ENCODE assay signal across 16 cellular contexts in the genomic region with DNA sequence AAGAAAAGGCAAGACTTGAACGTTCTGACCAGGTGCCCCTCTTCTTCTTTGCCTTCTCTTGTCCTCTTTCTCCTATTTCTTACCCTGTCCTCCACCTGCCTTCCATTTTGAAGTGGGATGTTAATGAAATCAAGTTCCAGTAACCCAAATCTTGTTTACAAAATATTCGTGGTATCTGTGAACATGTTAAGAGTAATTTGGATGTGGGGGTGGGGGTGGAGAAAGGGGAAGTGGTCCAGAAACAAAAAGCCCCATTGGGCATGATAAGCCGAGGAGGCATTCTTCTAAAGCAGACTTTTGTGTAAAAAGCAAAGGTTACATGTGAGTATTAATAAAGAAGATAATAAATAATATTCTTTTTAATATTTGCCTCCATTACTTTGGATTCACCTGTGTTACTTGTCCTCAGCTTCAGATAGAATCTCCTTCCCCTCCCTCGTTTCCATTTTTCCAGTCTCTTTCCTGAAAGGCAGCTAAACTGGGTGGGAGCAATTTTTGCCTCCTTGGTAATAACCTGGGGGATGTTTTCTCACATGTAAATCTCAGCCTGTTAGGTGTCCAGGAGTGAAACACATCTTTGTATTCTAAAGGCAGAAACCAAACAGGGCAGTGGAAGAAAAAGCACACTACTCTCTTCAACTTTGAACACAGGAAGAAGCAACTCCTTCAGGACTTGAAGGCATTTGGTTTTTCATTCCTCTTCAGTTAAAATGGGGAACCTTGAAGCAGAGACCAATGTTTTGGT. TPM values are rescaled to one million over a fixed set of nuclear protein-coding genes. Genes with fewer than 3 reads are reported as not detected.
DNase-seq lines count a peak whose midpoint lies in the region; ATAC-seq, FAIRE-seq and TF ChIP-seq lines count a peak whose summit lies in the region.
"Had no signal": no experiment of that assay in that cellular context is flagged by ENCODE, and none has a peak within 500 bp of the region (broad histone marks: within the 10 kb centered on the region; RNA-seq: fewer than 3 reads in every experiment).

No MANE protein-coding gene starts in this region.

- TF ChIP-seq CTCF in nephron progenitor cell (IDR thresholded peaks at IDR 0.05) (no peak), pancreas (IDR thresholded peaks at IDR 0.05) (no peak)

- H3K9me3 ChIP-seq in Karpas-422 (ENCODE audit: low read length) (no peaks in the 10 kb centered on the region), pancreas (no peaks in the 10 kb centered on the region)
- H3K9me3 ChIP-seq: gastroesophageal sphincter, lower lobe of right lung, right atrium auricular region, uterus had no signal

- H3K9me2 ChIP-seq in Karpas-422 (replicated peaks; ENCODE audit: insufficient read depth, low read length) = no peaks in the 10 kb centered on the region

- H3K9me3 Mint-ChIP-seq in activated naive CD8-positive, alpha-beta T cell treated with anti-CD3 and anti-CD28 coated beads, Interleukin-2, amount 10 ng/mL, durations not matched to agents 7 days and 5 days = no peaks in the 10 kb centered on the region
- no peaks in the 10 kb centered on the region for H3K9me3 Mint-ChIP-seq in nephron progenitor cell

- WGBS in pancreas, 2 donors = 62 to 76% methylated on average over 4 of the region's 4 CpGs

- peak overlapping the region; percentile 96 for H3K4me2 ChIP-seq in Karpas-422 (ENCODE audit: low read depth, low read length, poor library complexity, severe bottlenecking)

- no peak for FAIRE-seq in pancreas (lab: Jason Lieb, UNC)

- H3K4me1 ChIP-seq in Karpas-422 (ENCODE audit: low read length) = peaks cover 71% of the 10 kb centered on the region
- H3K4me1 ChIP-seq in pancreas = peaks cover 0 to 7% (median 4%) of the 10 kb centered on the region in 3 donors
- H3K4me1 ChIP-seq: uterus had no signal

- peak overlapping the region; percentile 28 for H3K9ac ChIP-seq in Karpas-422 (ENCODE audit: low read length)

- H3K36me3 ChIP-seq in Karpas-422 (ENCODE audit: insufficient read depth, low read length) (peaks cover 11% of the 10 kb centered on the region), pancreas (no peaks in the 10 kb centered on the region)
- H3K36me3 ChIP-seq: gastroesophageal sphincter, lower lobe of right lung, right atrium auricular region, uterus had no signal

- intact Hi-C loops in posterior cingulate gyrus (cut with DNase I) (loop anchor here (10.0 kb wide), 2 partner anchors 522 to 552 kb away; no protein-coding TSS in a partner anchor), pancreas (cut with DNase I) (no loop called here)

- H3K27me3 ChIP-seq in Karpas-422 (ENCODE audit: low read length) (no peaks in the 10 kb centered on the region), pancreas (peaks cover 0 to 9% (median 0%) of the 10 kb centered on the region in 4 donors)
- H3K27me3 ChIP-seq: uterus had no signal

- H3K27ac Mint-ChIP-seq in activated naive CD8-positive, alpha-beta T cell treated with anti-CD3 and anti-CD28 coated beads, Interleukin-2, amount 10 ng/mL, durations not matched to agents 7 days and 5 days = peak overlapping the region; percentile 68
- H3K27ac Mint-ChIP-seq in nephron progenitor cell = no peak overlapping the region

- H3K4me1 Mint-ChIP-seq in activated naive CD8-positive, alpha-beta T cell treated with anti-CD3 and anti-CD28 coated beads, Interleukin-2, amount 10 ng/mL, durations not matched to agents 7 days and 5 days = peaks cover 33% of the 10 kb centered on the region
- H3K4me1 Mint-ChIP-seq in nephron progenitor cell = peaks cover 60% of the 10 kb centered on the region

- H3K79me2 ChIP-seq in Karpas-422 (ENCODE audit: low read length) = peaks cover 3% of the 10 kb centered on the region; the same call in 1 of the 2 replicates

- peak overlapping the region; percentile 58 for H3K4me3 Mint-ChIP-seq in activated naive CD8-positive, alpha-beta T cell treated with anti-CD3 and anti-CD28 coated beads, Interleukin-2, amount 10 ng/mL, durations not matched to agents 7 days and 5 days
- H3K4me3 Mint-ChIP-seq in nephron progenitor cell = peak overlapping the region; percentile 60

- POLR2A ChIA-PET in activated naive CD8-positive, alpha-beta T cell treated with anti-CD3 and anti-CD28 coated beads, Interleukin-2, amount 10 ng/mL, durations not matched to agents 7 days and 5 days (lab: Charles Lee) = no interaction called here

- H2AFZ ChIP-seq in Karpas-422 (ENCODE audit: low read length) = no peak overlapping the region

- H3K27ac ChIP-seq in Karpas-422 (ENCODE audit: low read length) (peak overlapping the region; percentile 22; the same call in 1 of the 2 replicates), pancreas (no peak overlapping the region)
- H3K27ac ChIP-seq: gastroesophageal sphincter, right atrium auricular region, uterus had no signal

- H3K4me3 ChIP-seq in Karpas-422 (ENCODE audit: low read length) (peak overlapping the region; percentile 28; the same call in 1 of the 2 replicates), pancreas (no peak overlapping the region)
- H3K4me3 ChIP-seq: gastroesophageal sphincter, right atrium auricular region, uterus had no signal

- peaks cover 8% of the 10 kb centered on the region for H3K27me3 Mint-ChIP-seq in activated naive CD8-positive, alpha-beta T cell treated with anti-CD3 and anti-CD28 coated beads, Interleukin-2, amount 10 ng/mL, durations not matched to agents 7 days and 5 days
- H3K27me3 Mint-ChIP-seq in nephron progenitor cell (ENCODE audit: low read depth, poor library complexity) = peaks cover 16% of the 10 kb centered on the region

- DNase-seq in SIG-M5 treated with dmso at 0.1 percent for 504 hours (lab: John Stamatoyannopoulos, UW; ENCODE audit: unreplicated experiment) (peak; percentile 33), SIG-M5 (lab: John Stamatoyannopoulos, UW) (no peak), Karpas-422 (peak; percentile 60), nephron progenitor cell (no peak), posterior cingulate gyrus (no peak), pancreas (no peak)
- DNase-seq in activated naive CD8-positive, alpha-beta T cell treated with anti-CD3 and anti-CD28 coated beads, Interleukin-2, amount 10 ng/mL, durations not matched to agents 7 days and 5 days = no peak
- DNase-seq: 8988T, lower lobe of right lung, NCI-H510A treated with DMSO at 0.1 percent for 48 hours, SW 1271, uterus had no signal

- no peak for ATAC-seq in activated naive CD8-positive, alpha-beta T cell treated with anti-CD3 and anti-CD28 coated beads, Interleukin-2, amount 10 ng/mL, durations not matched to agents 7 days and 5 days (ENCODE audit: low read depth)
- ATAC-seq in GM18517 (IDR thresholded peaks at IDR 0.05; ENCODE audit: unreplicated experiment) (no peak), pancreas (no peak)
- ATAC-seq: gastroesophageal sphincter, HCT116, lower lobe of right lung had no signal

- H4K20me1 ChIP-seq in Karpas-422 (ENCODE audit: insufficient read depth, low read depth, low read length) = peaks cover 30% of the 10 kb centered on the region; the same call in 1 of the 2 replicates

- no peaks in the 10 kb centered on the region for H3K36me3 Mint-ChIP-seq in activated naive CD8-positive, alpha-beta T cell treated with anti-CD3 and anti-CD28 coated beads, Interleukin-2, amount 10 ng/mL, durations not matched to agents 7 days and 5 days
- peaks cover 31% of the 10 kb centered on the region for H3K36me3 Mint-ChIP-seq in nephron progenitor cell (ENCODE audit: low read depth)

RNA-seq across cellular contexts. Expression of a gene that starts 3.2 kb away (rescaled TPM):
- total RNA-seq in Karpas-422 (2014; rRNA removed; shearing (Covaris generic); ENCODE audit: low replicate concordance) = 14.3 and 23.8 TPM in 2 replicates
- total RNA-seq in activated naive CD8-positive, alpha-beta T cell treated with anti-CD3 and anti-CD28 coated beads, Interleukin-2, amount 10 ng/mL, durations not matched to agents 7 days and 5 days = 1 to 10 TPM; 2.4 to 3.0 TPM
- 1 to 10 TPM in 2 of 6 donors, under 1 TPM in 4; 0.39 to 2.2 (median 0.74) TPM for total RNA-seq in pancreas
- 1 to 10 TPM in 1 of 2 donors, under 1 TPM in 1; 0.49 to 2.0 TPM for polyA plus RNA-seq in pancreas

Comparison
In these comparisons a context has a peak if more than half of its experiments do, and no peak if none do; other contexts are left out.
1. DNase-seq: peak in SIG-M5 treated with dmso at 0.1 percent for 504 hours (single experiment) and Karpas-422 (single experiment); none in SIG-M5 (single experiment), activated naive CD8-positive, alpha-beta T cell treated with anti-CD3 and anti-CD28 coated beads, Interleukin-2, amount 10 ng/mL, durations not matched to agents 7 days and 5 days (single experiment), nephron progenitor cell (single experiment), posterior cingulate gyrus (0 of 10) and pancreas (0 of 6).